In the genomic region with DNA sequence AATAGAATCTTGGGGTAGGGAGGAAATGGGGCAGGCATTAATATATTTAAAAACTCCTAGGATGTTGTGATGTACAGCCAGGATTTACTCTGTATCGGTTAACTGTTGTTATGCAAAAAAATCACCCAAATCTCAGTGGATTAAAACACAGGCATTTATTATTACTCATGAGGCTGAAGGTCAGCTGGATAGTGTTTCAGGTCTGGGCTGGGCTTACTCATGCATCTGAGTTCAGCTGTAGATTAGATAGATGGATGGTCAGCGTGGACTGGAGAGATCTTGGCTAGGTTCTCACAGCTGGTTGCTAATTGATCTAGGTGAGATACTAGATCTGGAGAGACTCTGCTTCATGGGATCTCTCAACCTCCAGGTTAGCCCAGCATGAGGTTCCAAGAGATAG, we compare ENCODE assay signal across 31 cellular contexts.
DNase-seq lines count a peak whose midpoint lies in the region; ATAC-seq, FAIRE-seq and TF ChIP-seq lines count a peak whose summit lies in the region.
"Had no signal": no experiment of that assay in that cellular context is flagged by ENCODE, and none has a peak within 500 bp of the region (broad histone marks: within the 10 kb centered on the region; RNA-seq: fewer than 3 reads in every experiment).

No MANE protein-coding gene starts in this region.

- H3K9me3 ChIP-seq in astrocyte (ENCODE audit: insufficient read depth, low read depth, low read length), result no peaks in the 10 kb centered on the region
- no peaks in the 10 kb centered on the region for H3K9me3 ChIP-seq in small intestine (ENCODE audit: control insufficient read depth, low read depth)
- H3K9me3 ChIP-seq: ascending aorta, gastroesophageal sphincter, pancreas, right lobe of liver, testis, uterus had no signal

- H3K4me1 Mint-ChIP-seq in astrocyte (ENCODE audit: low read depth, unreplicated experiment), result peaks cover 27% of the 10 kb centered on the region
- peaks cover 8% of the 10 kb centered on the region for H3K4me1 Mint-ChIP-seq in activated CD8-positive, alpha-beta T cell treated with anti-CD3 and anti-CD28 coated beads, Interleukin-2, amount 10 ng/mL, durations not matched to agents 7 days and 5 days (ENCODE audit: low read depth)
- H3K4me1 Mint-ChIP-seq: activated naive CD4-positive, alpha-beta T cell treated with anti-CD3 and anti-CD28 coated beads, Interleukin-2, amount 50 U/mL, for 24 hours had no signal

- 53 to 82% (median 70%) methylated on average over 2 of the region's 2 CpGs for WGBS in small intestine, 3 donors

- H3K27ac ChIP-seq in astrocyte (ENCODE audit: low read depth, low read length) (no peak overlapping the region), small intestine (ENCODE audit: low read depth in 1 of 2, low read length in 1 of 2) (no peak overlapping the region)
- H3K27ac ChIP-seq: ascending aorta, gastroesophageal sphincter, hepatocyte, pancreas, right lobe of liver, testis, uterus had no signal

- no peak overlapping the region for H3K27ac Mint-ChIP-seq in astrocyte (ENCODE audit: unreplicated experiment)
- no peak overlapping the region for H3K27ac Mint-ChIP-seq in activated CD8-positive, alpha-beta T cell treated with anti-CD3 and anti-CD28 coated beads, Interleukin-2, amount 10 ng/mL, durations not matched to agents 7 days and 5 days
- H3K27ac Mint-ChIP-seq: activated CD4-positive, alpha-beta memory T cell treated with anti-CD3 and anti-CD28 coated beads for 36 hours; activated naive CD4-positive, alpha-beta T cell treated with anti-CD3 and anti-CD28 coated beads, Interleukin-2, amount 50 U/mL, for 24 hours; CD14-positive monocyte; nephron progenitor cell had no signal

- POLR2A ChIA-PET in activated CD8-positive, alpha-beta T cell treated with anti-CD3 and anti-CD28 coated beads, Interleukin-2, amount 10 ng/mL, durations not matched to agents 7 days and 5 days (lab: Charles Lee), result no interaction called here

- H3K27me3 ChIP-seq in astrocyte (ENCODE audit: insufficient read depth, low read length) (no peaks in the 10 kb centered on the region), small intestine (ENCODE audit: control insufficient read depth in 2 of 2, insufficient read depth in 2 of 2, low read length in 2 of 2) (no peaks in the 10 kb centered on the region)
- H3K27me3 ChIP-seq: ascending aorta, gastroesophageal sphincter, hepatocyte, pancreas, right lobe of liver, testis, uterus had no signal

- H3K36me3 ChIP-seq in astrocyte (ENCODE audit: insufficient read depth, low read length) (no peaks in the 10 kb centered on the region), small intestine (ENCODE audit: control insufficient read depth in 2 of 2, insufficient read depth in 2 of 2, low read length in 2 of 2) (no peaks in the 10 kb centered on the region)
- H3K36me3 ChIP-seq: ascending aorta, gastroesophageal sphincter, pancreas, right lobe of liver, uterus had no signal

- H3K4me3 ChIP-seq in astrocyte (ENCODE audit: insufficient read depth, low read depth, low read length), result no peak overlapping the region
- H3K4me3 ChIP-seq in fibroblast of the aortic adventitia (ENCODE audit: low read depth, low read length), result no peak overlapping the region
- H3K4me3 ChIP-seq in small intestine (ENCODE audit: low read depth in 1 of 2, low read length in 2 of 2), result no peak overlapping the region
- H3K4me3 ChIP-seq: ascending aorta, gastroesophageal sphincter, GM12878, hepatocyte, pancreas, right lobe of liver, testis, uterus had no signal

- peaks cover 28% of the 10 kb centered on the region for H3K4me1 ChIP-seq in astrocyte (ENCODE audit: insufficient read depth, low read length)
- H3K4me1 ChIP-seq in small intestine (ENCODE audit: control insufficient read depth in 2 of 2, insufficient read depth in 1 of 2, low read depth in 1 of 2, low read length in 1 of 2), result no peaks in the 10 kb centered on the region
- H3K4me1 ChIP-seq: ascending aorta, gastroesophageal sphincter, pancreas, right lobe of liver, testis, uterus had no signal

- no peaks in the 10 kb centered on the region for H3K27me3 Mint-ChIP-seq in astrocyte (ENCODE audit: low read depth, unreplicated experiment)
- no peaks in the 10 kb centered on the region for H3K27me3 Mint-ChIP-seq in activated CD8-positive, alpha-beta T cell treated with anti-CD3 and anti-CD28 coated beads, Interleukin-2, amount 10 ng/mL, durations not matched to agents 7 days and 5 days (ENCODE audit: low read depth)
- H3K27me3 Mint-ChIP-seq: activated CD4-positive, alpha-beta memory T cell treated with anti-CD3 and anti-CD28 coated beads for 36 hours had no signal

- H3K4me2 ChIP-seq in astrocyte (ENCODE audit: low read length), result no peak overlapping the region
- H3K4me2 ChIP-seq: hepatocyte had no signal

- TF ChIP-seq CTCF in astrocyte (IDR thresholded peaks at IDR 0.05; ENCODE audit: insufficient read depth, low read depth, low read length) (no peak), fibroblast of the aortic adventitia (IDR thresholded peaks at IDR 0.05; ENCODE audit: insufficient read depth, low read length) (no peak)

- CTCF ChIA-PET in activated CD8-positive, alpha-beta T cell treated with anti-CD3 and anti-CD28 coated beads, Interleukin-2, amount 10 ng/mL, durations not matched to agents 7 days and 5 days (lab: Charles Lee), result no interaction called here

- H3K79me2 ChIP-seq in astrocyte (ENCODE audit: insufficient read depth, low read length), result no peaks in the 10 kb centered on the region
- H3K79me2 ChIP-seq: hepatocyte had no signal

- H3K4me3 Mint-ChIP-seq in astrocyte (ENCODE audit: unreplicated experiment), result no peak overlapping the region
- no peak overlapping the region for H3K4me3 Mint-ChIP-seq in activated CD8-positive, alpha-beta T cell treated with anti-CD3 and anti-CD28 coated beads, Interleukin-2, amount 10 ng/mL, durations not matched to agents 7 days and 5 days
- H3K4me3 Mint-ChIP-seq: activated CD4-positive, alpha-beta memory T cell treated with anti-CD3 and anti-CD28 coated beads for 36 hours; activated naive CD4-positive, alpha-beta T cell treated with anti-CD3 and anti-CD28 coated beads, Interleukin-2, amount 50 U/mL, for 24 hours; CD14-positive monocyte; nephron progenitor cell had no signal

- FAIRE-seq in astrocyte (lab: Jason Lieb, UNC) (no peak), small intestine (lab: Jason Lieb, UNC) (no peak)
- FAIRE-seq: GM12878, pancreas, TTC549 had no signal

- H3K36me3 Mint-ChIP-seq in astrocyte (ENCODE audit: low read depth, unreplicated experiment), result no peaks in the 10 kb centered on the region
- H3K36me3 Mint-ChIP-seq in activated CD8-positive, alpha-beta T cell treated with anti-CD3 and anti-CD28 coated beads, Interleukin-2, amount 10 ng/mL, durations not matched to agents 7 days and 5 days (ENCODE audit: low read depth), result no peaks in the 10 kb centered on the region
- H3K36me3 Mint-ChIP-seq: activated CD4-positive, alpha-beta memory T cell treated with anti-CD3 and anti-CD28 coated beads for 36 hours; activated naive CD4-positive, alpha-beta T cell treated with anti-CD3 and anti-CD28 coated beads, Interleukin-2, amount 50 U/mL, for 24 hours had no signal

- H3K9ac ChIP-seq in astrocyte (ENCODE audit: low read length), result no peak overlapping the region

- H3K9me3 Mint-ChIP-seq in astrocyte (ENCODE audit: unreplicated experiment), result peaks cover 3% of the 10 kb centered on the region
- no peaks in the 10 kb centered on the region for H3K9me3 Mint-ChIP-seq in activated CD8-positive, alpha-beta T cell treated with anti-CD3 and anti-CD28 coated beads, Interleukin-2, amount 10 ng/mL, durations not matched to agents 7 days and 5 days (ENCODE audit: insufficient read depth)
- H3K9me3 Mint-ChIP-seq: activated CD4-positive, alpha-beta memory T cell treated with anti-CD3 and anti-CD28 coated beads for 36 hours; nephron progenitor cell had no signal

- no peak overlapping the region for H2AFZ ChIP-seq in astrocyte (ENCODE audit: low read depth, low read length)
- H2AFZ ChIP-seq: hepatocyte had no signal

- H4K20me1 ChIP-seq in astrocyte (ENCODE audit: insufficient read depth, low read length), result no peaks in the 10 kb centered on the region

- no peak for ATAC-seq in activated CD8-positive, alpha-beta T cell treated with anti-CD3 and anti-CD28 coated beads, Interleukin-2, amount 10 ng/mL, durations not matched to agents 7 days and 5 days
- no peak for ATAC-seq in GM21367 (IDR thresholded peaks at IDR 0.05; ENCODE audit: unreplicated experiment)
- ATAC-seq: activated CD4-positive, CD25-positive, alpha-beta regulatory T cell treated with anti-CD3 and anti-CD28 coated beads, Interleukin-2, amount 50 U/mL, for 24 hours; gastroesophageal sphincter; GM12878; pancreas; right lobe of liver had no signal

- DNase-seq in HT1080 (ENCODE audit: low read depth) (peak; percentile 58), astrocyte (ENCODE audit: low read depth) (peak; percentile 70), fibroblast of the aortic adventitia (ENCODE audit: low read depth) (peak; percentile 70), small intestine (peak; percentile 19), COR-L47 (lab: John Stamatoyannopoulos, UW) (no peak), NCI-H1417 (lab: John Stamatoyannopoulos, UW) (no peak)
- no peak for DNase-seq in activated CD8-positive, alpha-beta T cell treated with anti-CD3 and anti-CD28 coated beads, Interleukin-2, amount 10 ng/mL, durations not matched to agents 7 days and 5 days
- DNase-seq: activated CD4-positive, alpha-beta memory T cell treated with anti-CD3 and anti-CD28 coated beads for 36 hours; activated CD8-positive, alpha-beta memory T cell treated with anti-CD3 and anti-CD28 coated beads, Interleukin-2, amount 50 U/mL, for 48 hours; DND-41; left colon; mammary epithelial cell; NCI-H1436; NCI-H2081 treated with DMSO at 0.1 percent for 48 hours; NCI-H345; nephron progenitor cell; pancreas; right lobe of liver; RPMI8226; stimulated activated naive CD4-positive, alpha-beta T cell treated with Interleukin-2 at 50 U/mL for 16 hours; testis; uterus had no signal

Comparison
In these comparisons a context has a peak if more than half of its experiments do, and no peak if none do; other contexts are left out.
1. DNase-seq: peak in HT1080 (single experiment), astrocyte (single experiment), fibroblast of the aortic adventitia (single experiment) and small intestine (single experiment); none in COR-L47 (single experiment), activated CD8-positive, alpha-beta T cell treated with anti-CD3 and anti-CD28 coated beads, Interleukin-2, amount 10 ng/mL, durations not matched to agents 7 days and 5 days (single experiment) and NCI-H1417 (0 of 3).